In the genomic region with DNA sequence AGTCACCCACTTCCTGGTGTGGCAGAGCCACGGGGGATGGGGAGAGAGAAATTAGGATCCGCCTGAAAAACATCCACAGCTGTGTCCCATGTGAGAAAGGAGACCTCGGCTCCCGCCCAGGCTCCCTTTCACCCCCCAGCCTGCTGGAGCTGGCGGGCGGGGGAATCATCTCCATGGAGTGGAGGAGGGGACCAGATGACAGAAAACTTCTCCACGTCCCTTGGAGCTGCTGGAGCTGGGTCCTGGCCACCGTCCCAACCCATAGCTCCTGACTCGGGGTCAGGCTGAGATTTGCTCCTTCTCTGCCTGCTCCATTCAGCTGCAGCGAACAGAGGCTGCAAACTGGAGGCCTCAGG, we compare ENCODE assay signal across 9 cellular contexts.
DNase-seq lines count a peak whose midpoint lies in the region; ATAC-seq and TF ChIP-seq lines count a peak whose summit lies in the region.
"Had no signal": no experiment of that assay in that cellular context is flagged by ENCODE, and none has a peak within 500 bp of the region (broad histone marks: within the 10 kb centered on the region; RNA-seq: fewer than 3 reads in every experiment).

No MANE protein-coding gene starts in this region.

- ATAC-seq in left lobe of liver (peak; percentile 41), GM21447 (IDR thresholded peaks at IDR 0.05; ENCODE audit: unreplicated experiment) (no peak), HG03342 (IDR thresholded peaks at IDR 0.05; ENCODE audit: unreplicated experiment) (no peak)

- no peak overlapping the region for H2AK5ac ChIP-seq in H9 (ENCODE audit: insufficient read length, low read length)

- no peak overlapping the region for H2BK5ac ChIP-seq in H9 (ENCODE audit: insufficient read length, low read length)

- H2BK120ac ChIP-seq in H9 (ENCODE audit: low read depth, low read length, poor library complexity, severe bottlenecking) = no peak overlapping the region

- H3K23me2 ChIP-seq in H9 (ENCODE audit: insufficient read length, low read depth, low read length, poor library complexity, severe bottlenecking) = no peaks in the 10 kb centered on the region

- H3K23ac ChIP-seq in H9 (ENCODE audit: insufficient read length, low read depth, low read length) = no peak overlapping the region

- no peak overlapping the region for H3K4ac ChIP-seq in H9 (ENCODE audit: low read depth, low read length)

- no peaks in the 10 kb centered on the region for H4K20me1 ChIP-seq in H9 (ENCODE audit: control insufficient read depth, insufficient read depth, insufficient read length)

- H3K27me3 Mint-ChIP-seq in H9 (ENCODE audit: low read depth) = peaks cover 2% of the 10 kb centered on the region; the same call in 1 of the 2 replicates

- no CpG with 5 or more reads among the region's 10 CpGs for WGBS in H9 (ENCODE audit: extremely low coverage, insufficient read length, low lambda C conversion rate)
- 50 to 67% (median 60%) methylated on average over 8 to 10 of the region's 10 CpGs for WGBS in stomach, 5 donors

- no peak overlapping the region for H3K56ac ChIP-seq in H9 (ENCODE audit: insufficient read length, low read depth, low read length)

- H3T11ph ChIP-seq in H9 (ENCODE audit: low read length) = no peak overlapping the region

- no peak for TF ChIP-seq POLR2A in stomach (IDR thresholded peaks at IDR 0.05)
- TF ChIP-seq POLR2A in erythroblast (IDR thresholded peaks at IDR 0.05; ENCODE audit: low read length) = no peak

- H2BK15ac ChIP-seq in H9 (ENCODE audit: low read depth, low read length) = no peak overlapping the region

- no peak overlapping the region for H4K8ac ChIP-seq in H9 (replicated peaks; ENCODE audit: insufficient read length, low read depth, low read length)

- no peak overlapping the region for H3K4me3 ChIP-seq in colonic mucosa
- H3K4me3 ChIP-seq in stomach = no peak overlapping the region

- no peak overlapping the region for H3K4me2 ChIP-seq in H9 (ENCODE audit: insufficient read depth, insufficient read length, low read length)

- H3K36me3 ChIP-seq in colonic mucosa (no peaks in the 10 kb centered on the region), stomach (no peaks in the 10 kb centered on the region)

- no peak overlapping the region for H3K27ac ChIP-seq in H9 (ENCODE audit: insufficient read length, low read depth, low read length)
- peak overlapping the region; percentile 77 for H3K27ac ChIP-seq in colonic mucosa
- peak overlapping the region; percentile 37 to 93 (median 88) for H3K27ac ChIP-seq in stomach

- H3K4me1 Mint-ChIP-seq in H9 = peaks cover 14 to 21% of the 10 kb centered on the region in 2 experiments

- in situ Hi-C loops in GM13977 (cut with MboI; ENCODE audit: low pct_unique_long_range_greater_than_20kb, low sequenced_read_pairs, unreplicated experiment) = no loop called here

- H4K5ac ChIP-seq in H9 (ENCODE audit: insufficient read length, low read depth, low read length) = no peak overlapping the region

- TF ChIP-seq CTCF in H9 (conservative IDR thresholded peaks at IDR 0.05) = no peak
- TF ChIP-seq CTCF in colonic mucosa (IDR thresholded peaks at IDR 0.05) = no peak
- no peak for TF ChIP-seq CTCF in stomach (IDR thresholded peaks at IDR 0.05)
- TF ChIP-seq CTCF in GM13977 (IDR thresholded peaks at IDR 0.05; ENCODE audit: extremely low read depth, insufficient read depth, missing control alignments) = no peak

- H3K14ac ChIP-seq in H9 (ENCODE audit: insufficient read depth, low read length) = no peak overlapping the region

- H3K36me3 Mint-ChIP-seq in H9 (ENCODE audit: insufficient read depth in 1 of 3, low read depth in 3 of 3) = no peaks in the 10 kb centered on the region

- H3K27me3 ChIP-seq in H9 (ENCODE audit: insufficient read depth, low read length) (no peaks in the 10 kb centered on the region), colonic mucosa (no peaks in the 10 kb centered on the region), stomach (no peaks in the 10 kb centered on the region)

- no peak overlapping the region for H3K4me3 Mint-ChIP-seq in H9

- H2BK12ac ChIP-seq in H9 (ENCODE audit: insufficient read length, low read depth, low read length) = no peak overlapping the region

- H3K9ac ChIP-seq in H9 (ENCODE audit: extremely low read depth, insufficient read length, low read length) = no peak overlapping the region
- H3K9ac ChIP-seq in colonic mucosa (ENCODE audit: low read depth in 2 of 2, low read length in 2 of 2) = peak overlapping the region in 1 of 2 donors; percentile 78

- H4K91ac ChIP-seq in H9 (ENCODE audit: insufficient read length, low read depth, low read length) = no peak overlapping the region

- no peaks in the 10 kb centered on the region for H3K9me3 Mint-ChIP-seq in H9

- H3K27ac Mint-ChIP-seq in H9 = no peak overlapping the region; a peak in 1 of 7 replicates

- H2BK20ac ChIP-seq in H9 (ENCODE audit: low read depth, low read length, poor library complexity, severe bottlenecking) = no peak overlapping the region

- H3K18ac ChIP-seq in H9 (ENCODE audit: insufficient read length, low read depth, low read length) = no peak overlapping the region

- H2AFZ ChIP-seq in H9 (ENCODE audit: low read length) = no peak overlapping the region

- DNase-seq in H9 = peak; percentile 17
- DNase-seq in colonic mucosa = peak; percentile 44
- DNase-seq in left lobe of liver (ENCODE audit: low spot score) = peak; percentile 82
- no peak for DNase-seq in stomach
- no peak for DNase-seq in GM13977 (ENCODE audit: low spot score)
- DNase-seq in erythroblast (lab: John Stamatoyannopoulos, UW) = no peak
- DNase-seq: activated CD8-positive, alpha-beta memory T cell treated with anti-CD3 and anti-CD28 coated beads, Interleukin-2, amount 50 U/mL, for 48 hours had no signal

- H3K79me1 ChIP-seq in H9 (ENCODE audit: insufficient read depth, low read depth, low read length, poor library complexity, severe bottlenecking) = no peaks in the 10 kb centered on the region

- H3K9me3 ChIP-seq in H9 (ENCODE audit: control insufficient read depth, low read depth, low read length) (no peaks in the 10 kb centered on the region), colonic mucosa (no peaks in the 10 kb centered on the region), stomach (no peaks in the 10 kb centered on the region)

- H3K4me1 ChIP-seq in H9 (ENCODE audit: insufficient read depth, low read length) = peaks cover 5% of the 10 kb centered on the region
- peaks cover 13% of the 10 kb centered on the region for H3K4me1 ChIP-seq in colonic mucosa
- H3K4me1 ChIP-seq in stomach = peaks cover 39 to 73% (median 60%) of the 10 kb centered on the region in 4 donors

- intact Hi-C loops in colonic mucosa (cut with DNase I) (no loop called here), stomach (cut with DNase I; ENCODE audit: low total_unique reads) (no loop called here)

- H3K79me2 ChIP-seq in H9 (ENCODE audit: insufficient read depth, low read length) = no peaks in the 10 kb centered on the region

- no peak for TF ChIP-seq EP300 in stomach (IDR thresholded peaks at IDR 0.05)

Comparison
In these comparisons a context has a peak if more than half of its experiments do, and no peak if none do; other contexts are left out.
1. DNase-seq: peak in H9 (single experiment), colonic mucosa (single experiment) and left lobe of liver (single experiment); none in stomach (single experiment), GM13977 (single experiment) and erythroblast (0 of 2).